22 cellular contexts compared by ENCODE assay signal in genomic region chr13:104953588-104953987, GRCh38.
DNase-seq lines count a peak whose midpoint lies in the region; ATAC-seq, FAIRE-seq and TF ChIP-seq lines count a peak whose summit lies in the region.
"Had no signal": no experiment of that assay in that cellular context is flagged by ENCODE, and none has a peak within 500 bp of the region (broad histone marks: within the 10 kb centered on the region; RNA-seq: fewer than 3 reads in every experiment).

No MANE protein-coding gene starts in this region.

- no peak for FAIRE-seq in HepG2 (lab: Jason Lieb, UNC)
- FAIRE-seq: A204.1, RCC 7860 had no signal

- H3K9me3 ChIP-seq in liver (ENCODE audit: control insufficient read depth in 4 of 4, low read length in 3 of 4) (peaks cover 0 to 2% (median 0%) of the 10 kb centered on the region in 4 donors), HepG2 (ENCODE audit: low read length) (peaks cover 66% of the 10 kb centered on the region), spleen (no peaks in the 10 kb centered on the region)
- H3K9me3 ChIP-seq: MG63 had no signal

- WGBS in liver, result 32% methylated on average over 2 of the region's 2 CpGs
- WGBS in HepG2 (ENCODE audit: low lambda C conversion rate), result 0% methylated on average over 2 of the region's 2 CpGs
- 78 to 94% (median 84%) methylated on average over 2 of the region's 2 CpGs for WGBS in spleen, 5 donors

- no peak for ATAC-seq in HepG2
- no peak for ATAC-seq in GM19452 (IDR thresholded peaks at IDR 0.05; ENCODE audit: unreplicated experiment)
- ATAC-seq in GM18858 (IDR thresholded peaks at IDR 0.05; ENCODE audit: unreplicated experiment), result no peak
- ATAC-seq: HCT116 had no signal

- no TSS peak for BruUV-seq in HepG2 (replicated peaks; lab: Mats Ljungman, UMichigan)

- TF ChIP-seq POLR2A in HepG2 (IDR thresholded peaks at IDR 0.05; ENCODE audit: insufficient read depth in 1 of 2, low read depth in 2 of 2, low read length in 2 of 2) (no peak), spleen (IDR thresholded peaks at IDR 0.05) (no peak)

- no peak for DNase-seq in HepG2 (ENCODE audit: low spot score)
- peak; percentile 1 to 65 for DNase-seq in cardiac fibroblast (ENCODE audit: low read depth in 2 of 2)
- DNase-seq in foreskin fibroblast, result peak; percentile 49 to 80
- no peak for DNase-seq in spleen
- DNase-seq in NCI-H187 (lab: John Stamatoyannopoulos, UW), result no peak
- DNase-seq: CD4-positive, CD25-positive, alpha-beta regulatory T cell; DND-41; GDM1; GM23248; KG1; MG63; NCI-H187 treated with DMSO at 0.1 percent for 48 hours; NCI-H2171; NCI-H446 treated with DMSO at 0.1 percent for 48 hours; NCI-H748 treated with DMSO at 0.1 percent for 48 hours; SHP77 treated with DMSO at 0.1 percent for 48 hours had no signal

- H3K4me2 ChIP-seq in HepG2 (ENCODE audit: low read depth, low read length), result no peak overlapping the region

- no peak overlapping the region for H3K27ac ChIP-seq in liver (ENCODE audit: low read depth in 1 of 2, low read length in 2 of 2)
- no peak overlapping the region for H3K27ac ChIP-seq in HepG2 (ENCODE audit: extremely low read length, insufficient read depth, low read length)
- H3K27ac ChIP-seq in spleen, result no peak overlapping the region
- H3K27ac ChIP-seq: GM23248 had no signal

- H3K4me3 ChIP-seq in liver (ENCODE audit: low read depth in 1 of 3, low read length in 3 of 3) (no peak overlapping the region), HepG2 (replicated peaks in 1 of 3; ENCODE audit: insufficient read depth in 1 of 3, low read depth in 2 of 3, low read length in 3 of 3) (no peak overlapping the region), cardiac fibroblast (replicated peaks in 1 of 2; ENCODE audit: low read depth in 2 of 2, low read length in 2 of 2) (no peak overlapping the region), foreskin fibroblast (ENCODE audit: low read depth in 1 of 2, low read length in 2 of 2) (no peak overlapping the region), spleen (no peak overlapping the region)
- H3K4me3 ChIP-seq: GM23248, MG63 had no signal

- H3K9ac ChIP-seq in liver (ENCODE audit: low read depth in 1 of 2, low read length in 2 of 2) (no peak overlapping the region), HepG2 (ENCODE audit: insufficient read depth, low read depth, low read length) (no peak overlapping the region)
- H3K9ac ChIP-seq: GM23248 had no signal

- no peak for TF ChIP-seq EP300 in HepG2 (IDR thresholded peaks at IDR 0.05; ENCODE audit: low read depth in 2 of 2, low read length in 2 of 2)
- TF ChIP-seq EP300 in HepG2 (CRISPR knock-in tag; IDR thresholded peaks at IDR 0.05; ENCODE audit: borderline replicate concordance), result no peak

- no peaks in the 10 kb centered on the region for H3K36me3 ChIP-seq in liver (ENCODE audit: control insufficient read depth in 4 of 4, insufficient read depth in 3 of 4, low read depth in 1 of 4, low read length in 3 of 4)
- no peaks in the 10 kb centered on the region for H3K36me3 ChIP-seq in HepG2 (replicated peaks in 1 of 2; ENCODE audit: control insufficient read depth in 1 of 2, insufficient read depth in 2 of 2, low read length in 2 of 2)
- no peaks in the 10 kb centered on the region for H3K36me3 ChIP-seq in spleen
- H3K36me3 ChIP-seq: MG63 had no signal

- H3K27me3 ChIP-seq in liver (ENCODE audit: control insufficient read depth in 4 of 4, insufficient read depth in 4 of 4, low read length in 3 of 4), result no peaks in the 10 kb centered on the region
- H3K27me3 ChIP-seq in HepG2 (ENCODE audit: control insufficient read depth in 1 of 2, insufficient read depth in 2 of 2, low read length in 2 of 2), result no peaks in the 10 kb centered on the region
- H3K27me3 ChIP-seq in spleen (replicated peaks in 1 of 7), result no peaks in the 10 kb centered on the region
- H3K27me3 ChIP-seq: MG63 had no signal

- no peaks in the 10 kb centered on the region for H4K20me1 ChIP-seq in HepG2 (ENCODE audit: insufficient read depth, low read length)

- CTCF ChIA-PET in HepG2 (lab: Yijun Ruan, JAX; ENCODE audit: low intra/inter-chr PET ratio, low total read pairs), result no interaction called here

- in situ Hi-C loops in HepG2 (cut with HindIII; ENCODE audit: extremely low pct_ligation_motif_present, low pct_unique_long_range_greater_than_20kb), result no loop called here

- POLR2A ChIA-PET in HepG2 (lab: Yijun Ruan, JAX), result no interaction called here

- H3K4me1 ChIP-seq in liver (ENCODE audit: control insufficient read depth in 4 of 4, insufficient read depth in 4 of 4, low read length in 3 of 4) (peaks cover 0 to 6% (median 0%) of the 10 kb centered on the region in 4 donors), HepG2 (ENCODE audit: insufficient read depth, low read length) (no peaks in the 10 kb centered on the region), spleen (no peaks in the 10 kb centered on the region)

- TF ChIP-seq CTCF in liver (IDR thresholded peaks at IDR 0.05; ENCODE audit: low read depth, low read length, missing input control) (no peak), HepG2 (CRISPR knock-in tag; IDR thresholded peaks at IDR 0.05) (no peak), cardiac fibroblast (IDR thresholded peaks at IDR 0.05; ENCODE audit: low read depth, low read length) (no peak), foreskin fibroblast (IDR thresholded peaks at IDR 0.05; ENCODE audit: low read depth, low read length) (no peak), spleen (IDR thresholded peaks at IDR 0.05 in 8 of 11, conservative IDR thresholded peaks at IDR 0.05 in 3 of 11) (no peak)

- H3K79me2 ChIP-seq in HepG2 (ENCODE audit: insufficient read depth, low read length), result no peaks in the 10 kb centered on the region

- TF ChIP-seq RAD21 in liver (IDR thresholded peaks at IDR 0.05), result no peak
- no peak for TF ChIP-seq RAD21 in HepG2 (CRISPR knock-in tag; IDR thresholded peaks at IDR 0.05)

- intact Hi-C loops in HepG2 (cut with micrococcal nuclease; ENCODE audit: unreplicated experiment) (no loop called here), spleen (cut with DNase I; ENCODE audit: low total_unique reads) (no loop called here)

- H2AFZ ChIP-seq in HepG2 (ENCODE audit: low read length), result no peak overlapping the region
- H2AFZ ChIP-seq: GM23248 had no signal

TF ChIP-seq in liver, 16 proteins besides CTCF, POLR2A, EP300 and RAD21 (continues in another document):
- peak in 1 of 2 donors; percentile 40 for TF ChIP-seq JUND (IDR thresholded peaks at IDR 0.05)
- TF ChIP-seq NR2F2 (IDR thresholded peaks at IDR 0.05), result no peak
- TF ChIP-seq ZBTB33 (IDR thresholded peaks at IDR 0.05), result no peak
- TF ChIP-seq HNF4A (conservative IDR thresholded peaks at IDR 0.05), result peak; percentile 81 to 84
- no peak for TF ChIP-seq EGR1 (IDR thresholded peaks at IDR 0.05; ENCODE audit: low read depth in 2 of 2)
- peak; percentile 68 for TF ChIP-seq ATF3 (IDR thresholded peaks at IDR 0.05)

TF ChIP-seq in HepG2, 621 proteins besides CTCF, POLR2A, EP300 and RAD21:
- no peak for TF ChIP-seq CEBPG (CRISPR knock-in tag; IDR thresholded peaks at IDR 0.05)
- no peak for TF ChIP-seq PBX3 (CRISPR knock-in tag; IDR thresholded peaks at IDR 0.05; ENCODE audit: borderline replicate concordance)
- TF ChIP-seq NRL (CRISPR knock-in tag; IDR thresholded peaks at IDR 0.05; ENCODE audit: borderline replicate concordance), result no peak
- no peak for TF ChIP-seq NFKB2 (CRISPR knock-in tag; IDR thresholded peaks at IDR 0.05; ENCODE audit: borderline replicate concordance)
- no peak for TF ChIP-seq ZNF570 (CRISPR knock-in tag; IDR thresholded peaks at IDR 0.05; ENCODE audit: borderline replicate concordance)
- no peak for TF ChIP-seq IRX3 (CRISPR knock-in tag; IDR thresholded peaks at IDR 0.05; ENCODE audit: borderline replicate concordance, low read depth)
- no peak for TF ChIP-seq ATF6 (CRISPR knock-in tag; conservative IDR thresholded peaks at IDR 0.05)
- no peak for TF ChIP-seq IKZF4 (CRISPR knock-in tag; IDR thresholded peaks at IDR 0.05; ENCODE audit: borderline replicate concordance, low read depth, not compliant biosample characterization)
- TF ChIP-seq HNRNPUL1 (IDR thresholded peaks at IDR 0.05; ENCODE audit: low read depth, low read length), result no peak
- TF ChIP-seq GATAD1 (CRISPR knock-in tag; IDR thresholded peaks at IDR 0.05), result no peak
- TF ChIP-seq HMG20A (CRISPR knock-in tag; IDR thresholded peaks at IDR 0.05; ENCODE audit: borderline replicate concordance), result no peak
- TF ChIP-seq ZNF776 (CRISPR knock-in tag; IDR thresholded peaks at IDR 0.05), result no peak

Comparison
In these comparisons a context has a peak if more than half of its experiments do, and no peak if none do; other contexts are left out.
1. DNase-seq: peak in cardiac fibroblast (2 of 2) and foreskin fibroblast (2 of 2); none in HepG2 (single experiment), spleen (single experiment) and NCI-H187 (0 of 2).